ENCODE assay signal across 1 cellular context in genomic region chr1:11738096-11738495, GRCh38.
TF ChIP-seq lines count a peak whose summit lies in the region.

No MANE protein-coding gene starts in this region.

TF ChIP-seq in H1, 55 proteins besides CTCF, POLR2A, EP300 and RAD21:
- TF ChIP-seq BCL11A (IDR thresholded peaks at IDR 0.05; ENCODE audit: low read depth in 2 of 2, low read length in 2 of 2) (no peak), PHF8 (conservative IDR thresholded peaks at IDR 0.05; ENCODE audit: low read depth, low read length) (no peak), E2F6 (IDR thresholded peaks at IDR 0.05) (no peak), CBX8 (IDR thresholded peaks at IDR 0.05; ENCODE audit: borderline replicate concordance, low read depth, low read length) (no peak), SP4 (IDR thresholded peaks at IDR 0.05; ENCODE audit: low read length) (no peak), CTBP2 (IDR thresholded peaks at IDR 0.05; ENCODE audit: borderline replicate concordance, insufficient read depth, insufficient read length, low read length) (no peak), SIRT6 (IDR thresholded peaks at IDR 0.05; ENCODE audit: low read length) (no peak), TAF1 (IDR thresholded peaks at IDR 0.05; ENCODE audit: low read depth, low read length) (no peak), YY1 (IDR thresholded peaks at IDR 0.05; ENCODE audit: low read depth, low read length) (no peak), SP1 (IDR thresholded peaks at IDR 0.05; ENCODE audit: low read depth, low read length) (no peak), SIN3A (conservative IDR thresholded peaks at IDR 0.05 in 1 of 2, IDR thresholded peaks at IDR 0.05 in 1 of 2; ENCODE audit: low read depth in 1 of 2, low read length in 2 of 2) (no peak), RNF2 (IDR thresholded peaks at IDR 0.05; ENCODE audit: borderline replicate concordance, low read depth, low read length, missing control alignments, poor library complexity, severe bottlenecking) (no peak), MAFK (IDR thresholded peaks at IDR 0.05; ENCODE audit: low read depth, low read length) (no peak), EZH2 (IDR thresholded peaks at IDR 0.05; ENCODE audit: low read depth, low read length, severe bottlenecking) (no peak), MAX (IDR thresholded peaks at IDR 0.05) (no peak), GTF2F1 (IDR thresholded peaks at IDR 0.05; ENCODE audit: borderline replicate concordance, low read depth, low read length) (no peak)
